ENCODE assay signal across 8 cellular contexts in genomic region chr19:11560404-11560988, GRCh38. TPM values are rescaled to one million over a fixed set of nuclear protein-coding genes. Genes with fewer than 3 reads are reported as not detected.
DNase-seq lines count a peak whose midpoint lies in the region; ATAC-seq, FAIRE-seq and TF ChIP-seq lines count a peak whose summit lies in the region.

No MANE protein-coding gene starts in this region.

- no peak for FAIRE-seq in kidney (lab: Jason Lieb, UNC)

- no peaks in the 10 kb centered on the region for H3K9me3 ChIP-seq in CD8-positive, alpha-beta memory T cell (ENCODE audit: low read length)
- no peaks in the 10 kb centered on the region for H3K9me3 ChIP-seq in kidney (ENCODE audit: control insufficient read depth in 1 of 2, low read length in 2 of 2)

- H3K27me3 Mint-ChIP-seq in CD8-positive, alpha-beta memory T cell = peaks cover 0 to 3% of the 10 kb centered on the region in 2 donors
- no peaks in the 10 kb centered on the region for H3K27me3 Mint-ChIP-seq in MCF 10A (ENCODE audit: insufficient read depth, unreplicated experiment)

- H3K27ac ChIP-seq in CD8-positive, alpha-beta memory T cell (ENCODE audit: low read depth, low read length) = peak overlapping the region; percentile 75
- H3K27ac ChIP-seq in kidney (ENCODE audit: low read depth in 2 of 2, low read length in 2 of 2) = no peak overlapping the region

- DNase-seq in CD8-positive, alpha-beta memory T cell = peak in 4 of 5 donors; percentile 48 to 77 (median 68)
- DNase-seq in NCI-H1092 (lab: John Stamatoyannopoulos, UW) (peak; percentile 79), SW480 (ENCODE audit: low spot score) (peak; percentile 78), MCF 10A (ENCODE audit: unreplicated experiment) (peak; percentile 79), kidney (no peak)
- peak in 2 of 3 experiments; percentile 21 to 22 for DNase-seq in stimulated activated CD4-positive, alpha-beta T cell treated with anti-CD3 and anti-CD28 coated beads, TNF-alpha, amount 100 ng/mL, for 4 hours (ENCODE audit: low read depth in 3 of 3)

- ATAC-seq in GM19035 (IDR thresholded peaks at IDR 0.05; ENCODE audit: unreplicated experiment) (peak; percentile 39), GM21526 (IDR thresholded peaks at IDR 0.05; ENCODE audit: low FRiP score, unreplicated experiment) (no peak)

- POLR2A ChIA-PET in CD8-positive, alpha-beta memory T cell (lab: Charles Lee) = no interaction called here
- POLR2A ChIA-PET in MCF 10A (lab: Yijun Ruan, JAX) = interaction anchor here (0.8 kb wide), 1 partner anchor 32 kb away, joined by 4 read pairs; the partner anchor contains the start of gene ECSIT

- intact Hi-C loops in MCF 10A (cut with micrococcal nuclease) = loop anchor here (1.0 kb wide), 1 partner anchor 27 kb away; no protein-coding TSS in a partner anchor
- intact Hi-C loops in kidney (cut with DNase I) = no loop called here

- no peaks in the 10 kb centered on the region for H3K9me3 Mint-ChIP-seq in CD8-positive, alpha-beta memory T cell
- H3K9me3 Mint-ChIP-seq in MCF 10A (ENCODE audit: unreplicated experiment) = no peaks in the 10 kb centered on the region

- H3K27ac Mint-ChIP-seq in CD8-positive, alpha-beta memory T cell = peak overlapping the region; percentile 35 to 94 (median 85)
- H3K27ac Mint-ChIP-seq in MCF 10A (ENCODE audit: low read depth, unreplicated experiment) = no peak overlapping the region

- H3K4me1 Mint-ChIP-seq in CD8-positive, alpha-beta memory T cell = peaks cover 30 to 44% (median 34%) of the 10 kb centered on the region in 3 donors
- H3K4me1 Mint-ChIP-seq in MCF 10A (ENCODE audit: insufficient read depth, unreplicated experiment) = peaks cover 20% of the 10 kb centered on the region

- H3K36me3 ChIP-seq in CD8-positive, alpha-beta memory T cell (ENCODE audit: insufficient read depth, low read length) = peaks cover under 1% of the 10 kb centered on the region
- H3K36me3 ChIP-seq in kidney (ENCODE audit: control insufficient read depth in 1 of 2, insufficient read depth in 2 of 2, low read length in 2 of 2) = peaks cover 5% of the 10 kb centered on the region in 2 donors

- no TSS peak for BruUV-seq in MCF 10A (replicated peaks; lab: Mats Ljungman, UMichigan)

- peak; percentile 61 for TF ChIP-seq CTCF in MCF 10A (IDR thresholded peaks at IDR 0.05; ENCODE audit: unreplicated experiment)
- TF ChIP-seq CTCF in kidney (IDR thresholded peaks at IDR 0.05; ENCODE audit: borderline replicate concordance, extremely low read depth, insufficient read depth) = peak; percentile 47

- no peaks in the 10 kb centered on the region for H3K27me3 ChIP-seq in CD8-positive, alpha-beta memory T cell (ENCODE audit: insufficient read depth, low read length, poor library complexity, severe bottlenecking)

- H3K36me3 Mint-ChIP-seq in CD8-positive, alpha-beta memory T cell = peaks cover 0 to 23% (median 2%) of the 10 kb centered on the region in 3 donors
- H3K36me3 Mint-ChIP-seq in MCF 10A (ENCODE audit: insufficient read depth, unreplicated experiment) = peaks cover 10% of the 10 kb centered on the region

- no peak overlapping the region for H3K9ac ChIP-seq in kidney (ENCODE audit: low read length in 2 of 2)

- H3K4me3 Mint-ChIP-seq in CD8-positive, alpha-beta memory T cell = peak overlapping the region; percentile 80 to 91 (median 87)
- peak overlapping the region; percentile 94 for H3K4me3 Mint-ChIP-seq in MCF 10A (ENCODE audit: unreplicated experiment)

- CTCF ChIA-PET in CD8-positive, alpha-beta memory T cell (lab: Charles Lee) = interaction anchor here (1.1 to 2.9 kb wide), 5 partner anchors 18 to 177 kb away, joined by 3 to 14 read pairs (median 6); partner anchors contain the start of gene ACP5
- CTCF ChIA-PET in MCF 10A (lab: Yijun Ruan, JAX) = interaction anchor here (0.5 to 1.3 kb wide), 17 partner anchors 10 to 1030 kb away, joined by 3 to 8 read pairs (median 4); partner anchors contain the start of gene EPOR

- H3K4me1 ChIP-seq in CD8-positive, alpha-beta memory T cell (ENCODE audit: insufficient read depth, low read length) = peaks cover 30% of the 10 kb centered on the region
- peaks cover 9 to 12% of the 10 kb centered on the region in 2 donors for H3K4me1 ChIP-seq in kidney (ENCODE audit: control insufficient read depth in 1 of 2, insufficient read depth in 1 of 2, low read depth in 1 of 2, low read length in 2 of 2)

- H3K4me3 ChIP-seq in CD8-positive, alpha-beta memory T cell (ENCODE audit: low read length) = peak overlapping the region; percentile 24
- peak overlapping the region in 1 of 2 donors; percentile 18 for H3K4me3 ChIP-seq in kidney (ENCODE audit: low read length in 2 of 2)

RNA-seq across cellular contexts. Expression of gene ELOF1, which starts 1.5 kb away (rescaled TPM):
- 10 to 100 TPM; 61.7 to 62.7 TPM for total RNA-seq in CD8-positive, alpha-beta memory T cell
- polyA plus RNA-seq in CD8-positive, alpha-beta memory T cell = 91.7 TPM
- 72.1 and 78.7 TPM in 2 replicates for total RNA-seq in MCF 10A (2022)
- total RNA-seq in kidney = 47.5 TPM
- polyA plus RNA-seq in kidney (ENCODE audit: insufficient read depth, low read depth, low replicate concordance) = 72.4 TPM

RNA-seq across cellular contexts. Expression of gene ACP5, which starts 16.9 kb away (rescaled TPM):
- 1 to 10 TPM; 5.7 TPM for total RNA-seq in CD8-positive, alpha-beta memory T cell
- polyA plus RNA-seq in CD8-positive, alpha-beta memory T cell = 11.8 TPM
- total RNA-seq in MCF 10A (2022) = not detected in 2 replicates
- 13.8 TPM for total RNA-seq in kidney
- 93.3 TPM for polyA plus RNA-seq in kidney (ENCODE audit: insufficient read depth, low read depth, low replicate concordance)

RNA-seq across cellular contexts. Expression of gene CNN1, which starts 21.8 kb away (rescaled TPM):
- not detected for total RNA-seq in CD8-positive, alpha-beta memory T cell
- not detected for polyA plus RNA-seq in CD8-positive, alpha-beta memory T cell
- total RNA-seq in MCF 10A (2022) (not detected in 2 replicates), kidney (47.8 TPM)
- 42.2 TPM for polyA plus RNA-seq in kidney (ENCODE audit: insufficient read depth, low read depth, low replicate concordance)

RNA-seq across cellular contexts. Expression of gene ECSIT, which starts 31.6 kb away (rescaled TPM):
- 10 to 100 TPM; 59.6 to 61.0 TPM for total RNA-seq in CD8-positive, alpha-beta memory T cell
- polyA plus RNA-seq in CD8-positive, alpha-beta memory T cell = 31.4 TPM
- 19.2 and 26.8 TPM in 2 replicates for total RNA-seq in MCF 10A (2022)
- 33.8 TPM for total RNA-seq in kidney
- 83.4 TPM for polyA plus RNA-seq in kidney (ENCODE audit: insufficient read depth, low read depth, low replicate concordance)

RNA-seq across cellular contexts. Expression of gene ZNF627, which starts 36.8 kb away (rescaled TPM):
- 1 to 10 TPM; 5.7 to 6.2 TPM for total RNA-seq in CD8-positive, alpha-beta memory T cell
- polyA plus RNA-seq in CD8-positive, alpha-beta memory T cell = 6.2 TPM
- total RNA-seq in MCF 10A (2022) (8.7 and 10.9 TPM in 2 replicates), kidney (20.8 TPM)
- polyA plus RNA-seq in kidney (ENCODE audit: insufficient read depth, low read depth, low replicate concordance) = 8.4 TPM

Comparison
In these comparisons a context has a peak if more than half of its experiments do, and no peak if none do; other contexts are left out.
1. RNA of gene CNN1, which starts 21.8 kb away (total RNA-seq): 47.8 TPM in kidney (single experiment); not detected in CD8-positive, alpha-beta memory T cell and not detected in MCF 10A; every median in the first group is over 10 times any median in the second.